In the genomic region with DNA sequence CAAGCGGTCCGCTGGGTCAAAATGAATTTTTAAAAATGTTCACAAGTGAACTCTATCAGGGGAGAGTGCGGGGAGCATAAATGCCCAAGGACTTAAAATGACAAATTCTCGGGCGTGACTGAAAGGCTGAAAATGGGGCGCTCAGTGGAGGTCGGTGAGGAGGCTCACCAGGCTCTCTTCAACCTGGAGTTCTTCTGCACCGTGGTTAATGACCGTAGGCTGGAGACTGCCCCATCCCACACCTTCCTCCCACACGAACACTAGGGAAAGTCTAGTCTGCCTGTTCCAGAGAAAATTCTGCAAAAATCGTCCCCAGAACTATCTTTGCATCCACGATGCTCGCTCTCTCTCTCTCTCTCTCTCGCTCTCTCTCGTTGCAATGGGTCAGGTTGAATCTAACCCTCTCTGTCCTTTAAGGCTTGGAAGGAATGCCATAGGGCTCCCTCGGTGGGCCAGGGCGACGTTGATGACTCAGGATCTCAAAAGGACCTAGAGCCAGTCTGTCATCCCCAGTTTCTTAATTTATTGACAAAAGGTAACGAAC, we compare ENCODE assay signal across 1 cellular context.
TF ChIP-seq lines count a peak whose summit lies in the region.

No MANE protein-coding gene starts in this region.

TF ChIP-seq in neural cell, 6 proteins besides CTCF, POLR2A, EP300 and RAD21 (continued from another document):
- TF ChIP-seq, protein P1, sequence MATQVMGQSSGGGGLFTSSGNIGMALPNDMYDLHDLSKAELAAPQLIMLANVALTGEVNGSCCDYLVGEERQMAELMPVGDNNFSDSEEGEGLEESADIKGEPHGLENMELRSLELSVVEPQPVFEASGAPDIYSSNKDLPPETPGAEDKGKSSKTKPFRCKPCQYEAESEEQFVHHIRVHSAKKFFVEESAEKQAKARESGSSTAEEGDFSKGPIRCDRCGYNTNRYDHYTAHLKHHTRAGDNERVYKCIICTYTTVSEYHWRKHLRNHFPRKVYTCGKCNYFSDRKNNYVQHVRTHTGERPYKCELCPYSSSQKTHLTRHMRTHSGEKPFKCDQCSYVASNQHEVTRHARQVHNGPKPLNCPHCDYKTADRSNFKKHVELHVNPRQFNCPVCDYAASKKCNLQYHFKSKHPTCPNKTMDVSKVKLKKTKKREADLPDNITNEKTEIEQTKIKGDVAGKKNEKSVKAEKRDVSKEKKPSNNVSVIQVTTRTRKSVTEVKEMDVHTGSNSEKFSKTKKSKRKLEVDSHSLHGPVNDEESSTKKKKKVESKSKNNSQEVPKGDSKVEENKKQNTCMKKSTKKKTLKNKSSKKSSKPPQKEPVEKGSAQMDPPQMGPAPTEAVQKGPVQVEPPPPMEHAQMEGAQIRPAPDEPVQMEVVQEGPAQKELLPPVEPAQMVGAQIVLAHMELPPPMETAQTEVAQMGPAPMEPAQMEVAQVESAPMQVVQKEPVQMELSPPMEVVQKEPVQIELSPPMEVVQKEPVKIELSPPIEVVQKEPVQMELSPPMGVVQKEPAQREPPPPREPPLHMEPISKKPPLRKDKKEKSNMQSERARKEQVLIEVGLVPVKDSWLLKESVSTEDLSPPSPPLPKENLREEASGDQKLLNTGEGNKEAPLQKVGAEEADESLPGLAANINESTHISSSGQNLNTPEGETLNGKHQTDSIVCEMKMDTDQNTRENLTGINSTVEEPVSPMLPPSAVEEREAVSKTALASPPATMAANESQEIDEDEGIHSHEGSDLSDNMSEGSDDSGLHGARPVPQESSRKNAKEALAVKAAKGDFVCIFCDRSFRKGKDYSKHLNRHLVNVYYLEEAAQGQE (IDR thresholded peaks at IDR 0.05; ENCODE audit: borderline replicate concordance): no peak
- TF ChIP-seq SMC3 (conservative IDR thresholded peaks at IDR 0.05; ENCODE audit: poor library complexity) (no peak), MXI1 (conservative IDR thresholded peaks at IDR 0.05; ENCODE audit: poor library complexity, severe bottlenecking) (no peak), TAF1 (IDR thresholded peaks at IDR 0.05; ENCODE audit: low read depth) (no peak), POLR2AphosphoS5 (IDR thresholded peaks at IDR 0.05) (no peak)
